27 cellular contexts compared by ENCODE assay signal in genomic region chr22:41395531-41396240, GRCh38.
"Had no signal": no experiment of that assay in that cellular context is flagged by ENCODE, and none has a peak within 500 bp of the region (broad histone marks: within the 10 kb centered on the region; RNA-seq: fewer than 3 reads in every experiment).

No MANE protein-coding gene starts in this region.

- H3K27ac ChIP-seq: SK-N-MC, upper lobe of left lung, WERI-Rb-1 had no signal

- H3K9me3 ChIP-seq: right atrium auricular region, spleen, thoracic aorta, upper lobe of left lung had no signal

- H3K4me3 ChIP-seq: coronary artery, right atrium auricular region, SK-N-MC, spleen, thoracic aorta, upper lobe of left lung had no signal

- H3K27me3 ChIP-seq: right atrium auricular region, spleen, upper lobe of left lung had no signal

- DNase-seq: activated CD4-positive, alpha-beta memory T cell treated with anti-CD3 and anti-CD28 coated beads for 36 hours; activated CD4-positive, alpha-beta T cell treated with anti-CD3 and anti-CD28 coated beads for 48 hours; activated CD8-positive, alpha-beta memory T cell treated with anti-CD3 and anti-CD28 coated beads, Interleukin-2, amount 50 U/mL, for 4 hours; activated gamma-delta T cell; activated naive CD4-positive, alpha-beta T cell treated with anti-CD3 and anti-CD28 coated beads, Interleukin-2, amount 10 ng/mL, durations not matched to agents 7 days and 5 days; activated naive CD8-positive, alpha-beta T cell treated with anti-CD3 and anti-CD28 coated beads, Interleukin-2, amount 10 ng/mL, durations not matched to agents 7 days and 5 days; activated T-cell treated with anti-CD3 and anti-CD28 coated beads, Interleukin-2, amount 50 U/mL, for 1 hour; amniotic stem cell; cerebellar nuclear complex; effector memory CD8-positive, alpha-beta T cell; erythroblast; foreskin fibroblast; midbrain; naive thymus-derived CD4-positive, alpha-beta T cell; occipital lobe; spleen; stimulated activated naive CD4-positive, alpha-beta T cell treated with Interleukin-2 at 50 U/mL for 16 hours; SW 1271; T-helper 17 cell; T1000; WERI-Rb-1 had no signal

- ATAC-seq: activated CD4-positive, CD25-positive, alpha-beta regulatory T cell treated with anti-CD3 and anti-CD28 coated beads, Interleukin-2, amount 50 U/mL, for 24 hours; effector memory CD8-positive, alpha-beta T cell; naive thymus-derived CD4-positive, alpha-beta T cell; T-helper 17 cell had no signal
